In the genomic region with DNA sequence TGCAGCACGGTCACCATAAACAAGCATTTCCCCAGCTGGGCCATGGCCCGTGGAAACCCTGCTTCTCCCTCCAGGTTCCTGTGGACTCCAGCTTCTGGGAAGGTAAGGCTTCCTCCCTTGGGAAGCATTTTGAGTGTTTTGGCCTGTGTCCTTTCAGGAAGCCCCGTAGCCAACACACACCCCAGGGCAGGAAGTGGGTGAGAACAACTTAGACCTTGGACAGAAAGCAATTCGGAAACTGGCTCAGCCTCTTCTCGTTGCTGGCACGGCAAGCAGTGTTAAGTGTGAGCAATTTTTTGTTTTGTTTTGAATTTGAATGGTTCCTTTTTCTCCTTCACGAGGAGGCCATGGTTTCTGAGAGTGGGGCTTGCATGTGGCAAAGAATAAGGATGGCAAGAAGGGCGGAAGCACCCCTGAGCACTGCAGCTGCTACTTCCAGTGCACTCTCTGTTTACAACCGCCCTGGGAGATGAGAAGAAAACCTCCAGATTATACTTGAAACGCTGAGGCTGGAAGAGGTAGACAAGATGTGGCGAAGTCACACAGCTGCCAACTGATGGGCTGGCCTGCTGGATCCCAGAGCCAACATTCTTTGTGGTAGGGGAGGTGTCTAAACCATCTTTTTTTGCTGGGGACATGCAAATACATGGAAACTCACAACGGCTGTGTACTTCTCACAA, we compare ENCODE assay signal across 9 cellular contexts. TPM values are rescaled to one million over a fixed set of nuclear protein-coding genes. Genes with fewer than 3 reads are reported as not detected.
DNase-seq lines count a peak whose midpoint lies in the region; ATAC-seq, FAIRE-seq and TF ChIP-seq lines count a peak whose summit lies in the region.
"Had no signal": no experiment of that assay in that cellular context is flagged by ENCODE, and none has a peak within 500 bp of the region (broad histone marks: within the 10 kb centered on the region; RNA-seq: fewer than 3 reads in every experiment).

No MANE protein-coding gene starts in this region.

- CTCF ChIA-PET in IMR-90 (lab: Yijun Ruan, JAX) (no interaction called here), endothelial cell of umbilical vein (lab: Charles Lee) (interaction anchor here (1.0 to 5.9 kb wide), 5 partner anchors 10 to 18 kb away, joined by 3 to 54 read pairs (median 6); partner anchors contain the start of gene STK32B)

- no peaks in the 10 kb centered on the region for H3K79me1 ChIP-seq in IMR-90 (ENCODE audit: low read depth in 1 of 2, low read length in 2 of 2)

- H2BK20ac ChIP-seq in IMR-90 (ENCODE audit: low read depth, low read length), result peak overlapping the region; percentile 44

- H2BK15ac ChIP-seq in IMR-90 (ENCODE audit: low read depth, low read length), result peak overlapping the region; percentile 63; the same call in 2 of the 3 replicates

- WGBS in IMR-90 (ENCODE audit: extremely low coverage in 2 of 2, insufficient read length in 1 of 2), 2 experiments, result 0% methylated on average over 2 of the region's 12 CpGs; no CpG with 5 or more reads in 1 of the 2 experiments

- peak overlapping the region; percentile 81 for H3K4ac ChIP-seq in IMR-90 (ENCODE audit: low read depth, low read length)

- peak overlapping the region in 1 of 2 experiments; percentile 31; a peak in 2 of 4 replicates for H3K4me3 ChIP-seq in DND-41 (ENCODE audit: low read depth in 1 of 2, low read length in 2 of 2)
- no peak overlapping the region for H3K4me3 ChIP-seq in IMR-90 (ENCODE audit: insufficient read depth, low read depth, low read length)
- peak overlapping the region in 1 of 3 experiments; percentile 22 for H3K4me3 ChIP-seq in endothelial cell of umbilical vein (replicated peaks in 1 of 3; ENCODE audit: insufficient read depth in 1 of 3, low read depth in 1 of 3, low read length in 3 of 3)
- H3K4me3 ChIP-seq in vagina, result no peak overlapping the region

- H3K27me3 ChIP-seq in DND-41 (ENCODE audit: insufficient read depth, low read length, poor library complexity), result no peaks in the 10 kb centered on the region
- H3K27me3 ChIP-seq in IMR-90 (ENCODE audit: control insufficient read depth, insufficient read depth, low read length), result peaks cover 11% of the 10 kb centered on the region
- H3K27me3 ChIP-seq in endothelial cell of umbilical vein (ENCODE audit: control insufficient read depth in 2 of 2, insufficient read depth in 2 of 2, low read length in 2 of 2), result no peaks in the 10 kb centered on the region
- H3K27me3 ChIP-seq in vagina, result no peaks in the 10 kb centered on the region

- H3K23ac ChIP-seq in IMR-90 (ENCODE audit: low read depth, low read length), result peak overlapping the region; percentile 25

- in situ Hi-C loops in IMR-90 (cut with MboI; ENCODE audit: low sequenced_read_pairs), result no loop called here

- H3K79me2 ChIP-seq in DND-41 (ENCODE audit: insufficient read depth, low read length) (no peaks in the 10 kb centered on the region), endothelial cell of umbilical vein (ENCODE audit: control insufficient read depth, insufficient read depth, low read length) (no peaks in the 10 kb centered on the region)

- H2AK5ac ChIP-seq in IMR-90 (ENCODE audit: low read depth, low read length), result peak overlapping the region; percentile 25; the same call in 1 of the 2 replicates

- H4K91ac ChIP-seq in IMR-90 (ENCODE audit: insufficient read depth, low read depth, low read length), result peak overlapping the region; percentile 53

- no peaks in the 10 kb centered on the region for H3K36me3 ChIP-seq in DND-41 (ENCODE audit: insufficient read depth, low read length)
- no peaks in the 10 kb centered on the region for H3K36me3 ChIP-seq in IMR-90 (ENCODE audit: control insufficient read depth, insufficient read depth, low read length)
- H3K36me3 ChIP-seq in endothelial cell of umbilical vein (ENCODE audit: control insufficient read depth in 2 of 2, extremely low read depth in 1 of 2, insufficient read depth in 2 of 2, low read length in 2 of 2), result no peaks in the 10 kb centered on the region
- no peaks in the 10 kb centered on the region for H3K36me3 ChIP-seq in vagina

- dilution Hi-C loops in IMR-90 (cut with HindIII; ENCODE audit: low sequenced_read_pairs, unreplicated experiment), result no loop called here
- dilution Hi-C loops in endothelial cell of umbilical vein (cut with MboI; ENCODE audit: extremely low pct_ligation_motif_present, low sequenced_read_pairs), result no loop called here

- H3K27ac ChIP-seq in DND-41 (ENCODE audit: low read length) (peak overlapping the region; percentile 98), IMR-90 (ENCODE audit: insufficient read depth, low read length) (peak overlapping the region; percentile 15; the same call in 1 of the 2 replicates), endothelial cell of umbilical vein (ENCODE audit: insufficient read depth, low read depth, low read length) (peak overlapping the region; percentile 90), vagina (no peak overlapping the region)

- peaks cover 71% of the 10 kb centered on the region for H3K4me1 ChIP-seq in DND-41 (ENCODE audit: insufficient read depth, low read length)
- H3K4me1 ChIP-seq in IMR-90 (ENCODE audit: control insufficient read depth, insufficient read depth, low read length), result peaks cover 25% of the 10 kb centered on the region
- H3K4me1 ChIP-seq in endothelial cell of umbilical vein (ENCODE audit: control insufficient read depth, extremely low read depth, insufficient read depth, low read length), result peaks cover 65% of the 10 kb centered on the region
- no peaks in the 10 kb centered on the region for H3K4me1 ChIP-seq in vagina

- H3K4me3 Mint-ChIP-seq in nephron, result no peak overlapping the region

- BruUV-seq in IMR-90 (replicated peaks; lab: Mats Ljungman, UMichigan) (no TSS peak), endothelial cell of umbilical vein (replicated peaks; lab: Mats Ljungman, UMichigan) (TSS peak; percentile 35)

- peak overlapping the region; percentile 12 to 68 (median 64) for H3K27ac Mint-ChIP-seq in nephron

- no peak for TF ChIP-seq RAD21 in IMR-90 (IDR thresholded peaks at IDR 0.05; ENCODE audit: low read length)

- H3K18ac ChIP-seq in IMR-90 (ENCODE audit: low read depth, low read length), result peak overlapping the region; percentile 58; the same call in 1 of the 2 replicates

- intact Hi-C loops in IMR-90 (cut with micrococcal nuclease), result loop anchor here (10.0 kb wide), 1 partner anchor 359 kb away; no protein-coding TSS in a partner anchor
- intact Hi-C loops in endothelial cell of umbilical vein (cut with micrococcal nuclease), result loop anchor here (1.0 to 10.0 kb wide), 5 partner anchors 12 to 1241 kb away; partner anchors contain the start of gene STK32B
- intact Hi-C loops in vagina (cut with DNase I), result no loop called here

- H3K14ac ChIP-seq in IMR-90 (replicated peaks; ENCODE audit: low read depth, low read length), result peak overlapping the region; percentile 13; the same call in 1 of the 2 replicates

- DNase-seq in DND-41, result peak; percentile 73
- DNase-seq in IMR-90, result no peak
- DNase-seq in endothelial cell of umbilical vein (ENCODE audit: low read depth, low spot score), result peak; percentile 88
- DNase-seq in vagina (ENCODE audit: extremely low spot score in 2 of 2), result no peak
- DNase-seq in hippocampal formation (lab: John Stamatoyannopoulos, UW), result no peak
- DNase-seq in NCI-H510A treated with DMSO at 0.1 percent for 48 hours (lab: John Stamatoyannopoulos, UW), result no peak

- H3K27me3 Mint-ChIP-seq in nephron (ENCODE audit: low read depth), result peaks cover 9% of the 10 kb centered on the region

- no peak overlapping the region for H2AK9ac ChIP-seq in IMR-90 (replicated peaks; ENCODE audit: low read depth, low read length, poor library complexity)

- TF ChIP-seq POLR2A in IMR-90 (IDR thresholded peaks at IDR 0.05; ENCODE audit: low read depth, low read length) (no peak), endothelial cell of umbilical vein (IDR thresholded peaks at IDR 0.05; ENCODE audit: low read depth, low read length) (no peak), vagina (IDR thresholded peaks at IDR 0.05) (no peak)

- H2BK5ac ChIP-seq in IMR-90 (ENCODE audit: low read depth, low read length, poor library complexity, severe bottlenecking), result no peak overlapping the region

- peak overlapping the region; percentile 58 for H3K9ac ChIP-seq in DND-41 (ENCODE audit: low read depth, low read length)
- H3K9ac ChIP-seq in IMR-90 (ENCODE audit: low read depth, low read length), result no peak overlapping the region
- peak overlapping the region; percentile 39 for H3K9ac ChIP-seq in endothelial cell of umbilical vein (replicated peaks; ENCODE audit: extremely low read depth, insufficient read depth, low read length)

- no peaks in the 10 kb centered on the region for H3K9me3 ChIP-seq in DND-41 (ENCODE audit: insufficient read depth, low read length, severe bottlenecking)
- H3K9me3 ChIP-seq in IMR-90 (ENCODE audit: control insufficient read depth, insufficient read depth, low read length), result no peaks in the 10 kb centered on the region
- H3K9me3 ChIP-seq in endothelial cell of umbilical vein (replicated peaks; ENCODE audit: control insufficient read depth, insufficient read depth, low read length), result no peaks in the 10 kb centered on the region
- no peaks in the 10 kb centered on the region for H3K9me3 ChIP-seq in vagina

- peak overlapping the region; percentile 51 for H3K4me2 ChIP-seq in DND-41 (ENCODE audit: insufficient read depth, low read length)
- no peak overlapping the region for H3K4me2 ChIP-seq in IMR-90 (ENCODE audit: low read depth, low read length)
- peak overlapping the region; percentile 56 for H3K4me2 ChIP-seq in endothelial cell of umbilical vein (ENCODE audit: insufficient read depth, low read length)

- peaks cover 53% of the 10 kb centered on the region for H3K4me1 Mint-ChIP-seq in nephron

- peak overlapping the region; percentile 20 to 62; a peak in 3 of 4 replicates for H4K8ac ChIP-seq in IMR-90 (ENCODE audit: low read depth in 2 of 2, low read length in 2 of 2)

- ATAC-seq in DND-41 (ENCODE audit: insufficient read depth, low read depth) (peak; percentile 94), IMR-90 (ENCODE audit: low read depth) (no peak), HG02973 (IDR thresholded peaks at IDR 0.05; ENCODE audit: unreplicated experiment) (no peak)

- H2BK120ac ChIP-seq in IMR-90 (ENCODE audit: low read depth, low read length), result peak overlapping the region; percentile 71

- H4K20me1 ChIP-seq in DND-41 (ENCODE audit: insufficient read depth, low read length) (no peaks in the 10 kb centered on the region), IMR-90 (ENCODE audit: insufficient read depth, low read length) (no peaks in the 10 kb centered on the region), endothelial cell of umbilical vein (replicated peaks; ENCODE audit: control insufficient read depth, extremely low read depth, insufficient read depth, low read length) (no peaks in the 10 kb centered on the region)

- H2AFZ ChIP-seq in DND-41 (ENCODE audit: low read depth, low read length) (peak overlapping the region; percentile 66), IMR-90 (replicated peaks; ENCODE audit: low read length, poor library complexity) (peak overlapping the region; percentile 55), endothelial cell of umbilical vein (ENCODE audit: low read depth, low read length) (peak overlapping the region; percentile 63)

- H3K56ac ChIP-seq in IMR-90 (ENCODE audit: extremely low read depth, insufficient read depth, low read length), result no peak overlapping the region

- no peaks in the 10 kb centered on the region for H3K36me3 Mint-ChIP-seq in nephron (ENCODE audit: low read depth)

- peak overlapping the region; percentile 11; the same call in 1 of the 2 replicates for H4K5ac ChIP-seq in IMR-90 (ENCODE audit: low read depth, low read length)

- POLR2A ChIA-PET in IMR-90 (lab: Charles Lee; ENCODE audit: unreplicated experiment) (no interaction called here), endothelial cell of umbilical vein (lab: Charles Lee) (no interaction called here)

- H3K9me1 ChIP-seq in IMR-90 (ENCODE audit: insufficient read depth, low read length) (peaks cover 13% of the 10 kb centered on the region), endothelial cell of umbilical vein (replicated peaks; ENCODE audit: control insufficient read depth, extremely low read depth, insufficient read depth, low read length) (no peaks in the 10 kb centered on the region)

- no peaks in the 10 kb centered on the region for H3K9me3 Mint-ChIP-seq in nephron

- TF ChIP-seq CTCF in DND-41 (IDR thresholded peaks at IDR 0.05; ENCODE audit: borderline replicate concordance, extremely low read depth, low read length, poor library complexity, severe bottlenecking) (no peak), IMR-90 (conservative IDR thresholded peaks at IDR 0.05; ENCODE audit: low read depth, low read length) (no peak), endothelial cell of umbilical vein (IDR thresholded peaks at IDR 0.05; ENCODE audit: extremely low read depth in 1 of 2, insufficient read depth in 1 of 2, low read depth in 1 of 2, low read length in 2 of 2) (no peak), nephron (IDR thresholded peaks at IDR 0.05; ENCODE audit: unreplicated experiment in 3 of 3) (no peak), vagina (IDR thresholded peaks at IDR 0.05) (no peak)

- peak; percentile 97 for FAIRE-seq in endothelial cell of umbilical vein (lab: Jason Lieb, UNC)

RNA-seq across cellular contexts. Expression of gene CYTL1, which starts 14.1 kb away (rescaled TPM):
- total RNA-seq in IMR-90 (2012; rRNA removed), result 1.3 and 1.4 TPM in 2 replicates
- 5.8 and 7.4 TPM in 2 replicates for polyA plus RNA-seq in IMR-90 (2012; rRNA removed)
- polyA plus RNA-seq in IMR-90 (2012; cell fraction: cytosol; rRNA removed), result 2.9 and 20.0 TPM in 2 replicates
- polyA plus RNA-seq in IMR-90 (2012; cell fraction: nucleus; rRNA removed; ENCODE audit: low replicate concordance), result 1.0 and 5.5 TPM in 2 replicates
- total RNA-seq in endothelial cell of umbilical vein, result 4.0 and 29.8 TPM in 2 replicates
- polyA plus RNA-seq in endothelial cell of umbilical vein, result 36.8 and 38.0 TPM in 2 replicates
- 45.3 and 50.6 TPM in 2 replicates for polyA plus RNA-seq in endothelial cell of umbilical vein (2011; cell fraction: cytosol; rRNA removed)
- 18.1 and 22.6 TPM in 2 replicates for polyA plus RNA-seq in endothelial cell of umbilical vein (2011; cell fraction: nucleus; rRNA removed)
- polyA plus RNA-seq in endothelial cell of umbilical vein (2012), result 18.5 and 49.4 TPM in 2 replicates
- polyA minus RNA-seq in endothelial cell of umbilical vein, result 8.4 and 15.2 TPM in 2 replicates
- polyA minus RNA-seq in endothelial cell of umbilical vein (2011; cell fraction: cytosol; rRNA and poly(A)+ RNA removed), result not detected
- polyA minus RNA-seq in endothelial cell of umbilical vein (2011; cell fraction: nucleus; rRNA and poly(A)+ RNA removed), result 1.5 and 5.3 TPM in 2 replicates
- total RNA-seq in vagina, result 2.0 TPM
- total RNA-seq: NCI-H460 had no signal

RNA-seq across cellular contexts. Expression of gene STK32B, which starts 17.9 kb away (rescaled TPM):
- total RNA-seq in IMR-90 (2012; rRNA removed) (5.8 and 6.3 TPM in 2 replicates), endothelial cell of umbilical vein (7.8 and 12.4 TPM in 2 replicates), vagina (6.4 TPM)
- polyA plus RNA-seq in IMR-90 (2012; rRNA removed) (5.3 and 5.5 TPM in 2 replicates), endothelial cell of umbilical vein (5.6 and 6.1 TPM in 2 replicates)
- 3.4 and 3.9 TPM in 2 replicates for polyA plus RNA-seq in IMR-90 (2012; cell fraction: cytosol; rRNA removed)
- 5.2 and 6.8 TPM in 2 replicates for polyA plus RNA-seq in IMR-90 (2012; cell fraction: nucleus; rRNA removed; ENCODE audit: low replicate concordance)
- polyA plus RNA-seq in endothelial cell of umbilical vein (2011; cell fraction: cytosol; rRNA removed), result 6.0 and 6.5 TPM in 2 replicates
- 11.3 and 14.6 TPM in 2 replicates for polyA plus RNA-seq in endothelial cell of umbilical vein (2011; cell fraction: nucleus; rRNA removed)
- polyA plus RNA-seq in endothelial cell of umbilical vein (2012), result 2.3 and 7.0 TPM in 2 replicates
- 7.2 and 8.3 TPM in 2 replicates for polyA minus RNA-seq in endothelial cell of umbilical vein
- polyA minus RNA-seq in endothelial cell of umbilical vein (2011; cell fraction: cytosol; rRNA and poly(A)+ RNA removed), result not detected
- 8.3 and 8.4 TPM in 2 replicates for polyA minus RNA-seq in endothelial cell of umbilical vein (2011; cell fraction: nucleus; rRNA and poly(A)+ RNA removed)

Comparison
In these comparisons a context has a peak if more than half of its experiments do, and no peak if none do; other contexts are left out.
1. DNase-seq: peak in DND-41 (single experiment) and endothelial cell of umbilical vein (single experiment); none in IMR-90 (single experiment), vagina (0 of 2), hippocampal formation (0 of 2) and NCI-H510A treated with DMSO at 0.1 percent for 48 hours (single experiment).
2. Peak in every context shown above with its lines, with median percentiles within 50 percentile points of each other: H2AFZ ChIP-seq.